18 cellular contexts compared by ENCODE assay signal in genomic region chr13:97660488-97661086, GRCh38.
"Had no signal": no experiment of that assay in that cellular context is flagged by ENCODE, and none has a peak within 500 bp of the region (broad histone marks: within the 10 kb centered on the region; RNA-seq: fewer than 3 reads in every experiment).

No MANE protein-coding gene starts in this region.

- H3K9me3 ChIP-seq: colonic mucosa, prostate gland, SK-N-SH, spleen, thyroid gland had no signal

- H3K4me3 ChIP-seq: colonic mucosa, hepatocyte, prostate gland, spleen, thyroid gland had no signal

- H3K36me3 ChIP-seq: colonic mucosa, prostate gland, spleen, thyroid gland had no signal

- DNase-seq: activated B cell treated with CpG ODN at 0.5 μM for 24 hours; activated CD4-positive, alpha-beta T cell treated with anti-CD3 and anti-CD28 coated beads for 48 hours; activated CD8-positive, alpha-beta T cell treated with anti-CD3 and anti-CD28 coated beads for 36 hours; activated naive CD4-positive, alpha-beta T cell; activated naive CD8-positive, alpha-beta T cell treated with anti-CD3 and anti-CD28 coated beads for 36 hours; activated T-cell treated with anti-CD3 and anti-CD28 coated beads, Interleukin-2, amount 50 U/mL, for 1 hour; central memory CD4-positive, alpha-beta T cell; colonic mucosa; occipital lobe; SK-N-SH; spleen; stimulated activated naive CD4-positive, alpha-beta T cell; T-cell; thyroid gland had no signal

- H3K79me2 ChIP-seq: hepatocyte had no signal

- H3K27ac ChIP-seq: colonic mucosa, hepatocyte, prostate gland, spleen, thyroid gland had no signal

- H3K27ac Mint-ChIP-seq: activated B cell treated with CpG ODN at 0.5 μM for 24 hours; activated CD8-positive, alpha-beta T cell treated with anti-CD3 and anti-CD28 coated beads for 36 hours; activated naive CD8-positive, alpha-beta T cell treated with anti-CD3 and anti-CD28 coated beads for 36 hours; activated T-helper 17 cell treated with anti-CD3 and anti-CD28 coated beads, Interleukin-2, amount 50 U/mL, for 72 hours; T-cell had no signal

- H3K36me3 Mint-ChIP-seq: activated naive CD8-positive, alpha-beta T cell treated with anti-CD3 and anti-CD28 coated beads for 36 hours; brain; T-cell had no signal

- H3K27me3 ChIP-seq: colonic mucosa, hepatocyte, spleen, thyroid gland had no signal

- H3K9me3 Mint-ChIP-seq: activated B cell treated with CpG ODN at 0.5 μM for 24 hours; activated CD8-positive, alpha-beta T cell treated with anti-CD3 and anti-CD28 coated beads for 36 hours; activated naive CD8-positive, alpha-beta T cell treated with anti-CD3 and anti-CD28 coated beads for 36 hours; activated T-helper 17 cell treated with anti-CD3 and anti-CD28 coated beads, Interleukin-2, amount 50 U/mL, for 72 hours; T-cell had no signal

- H3K4me2 ChIP-seq: hepatocyte, SK-N-SH had no signal

- H3K4me3 Mint-ChIP-seq: activated B cell treated with CpG ODN at 0.5 μM for 24 hours; activated CD8-positive, alpha-beta T cell treated with anti-CD3 and anti-CD28 coated beads for 36 hours; activated naive CD8-positive, alpha-beta T cell treated with anti-CD3 and anti-CD28 coated beads for 36 hours; activated T-helper 17 cell treated with anti-CD3 and anti-CD28 coated beads, Interleukin-2, amount 50 U/mL, for 72 hours; brain; T-cell had no signal

- H3K9ac ChIP-seq: SK-N-SH had no signal

- H3K4me1 ChIP-seq: colonic mucosa, prostate gland, thyroid gland had no signal

- H3K4me1 Mint-ChIP-seq: activated B cell treated with CpG ODN at 0.5 μM for 24 hours; activated naive CD8-positive, alpha-beta T cell treated with anti-CD3 and anti-CD28 coated beads for 36 hours; activated T-helper 17 cell treated with anti-CD3 and anti-CD28 coated beads, Interleukin-2, amount 50 U/mL, for 72 hours; brain; T-cell had no signal

- H2AFZ ChIP-seq: hepatocyte had no signal
